16 cellular contexts compared by ENCODE assay signal in the genomic region with DNA sequence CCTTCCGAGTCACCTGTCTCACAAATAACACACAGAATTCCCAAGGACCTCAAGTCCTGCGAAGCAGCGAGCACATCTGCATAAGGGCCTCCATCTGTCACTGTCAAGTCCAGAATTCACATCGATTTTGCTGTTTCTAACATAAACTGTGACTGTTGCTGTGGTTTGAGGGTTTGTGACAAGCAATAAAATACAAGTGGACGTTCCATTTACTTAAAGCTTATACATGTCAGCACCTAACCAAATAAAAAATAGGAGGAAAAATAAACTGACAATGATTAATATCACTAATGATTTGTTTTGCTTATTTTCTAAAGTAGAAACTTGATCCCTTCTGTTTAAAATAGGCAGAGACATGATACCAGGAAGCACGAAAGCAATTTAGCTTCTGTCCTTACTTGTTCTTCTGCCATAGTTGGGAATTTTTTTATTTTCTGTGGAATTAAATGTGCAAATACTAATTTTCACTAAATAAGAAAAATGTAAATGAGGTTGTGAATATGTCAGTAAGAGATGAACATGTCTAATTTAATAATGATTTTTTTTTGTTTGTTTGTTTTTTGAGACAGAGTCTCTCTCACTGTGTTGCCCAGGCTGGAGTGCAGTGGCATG.
DNase-seq lines count a peak whose midpoint lies in the region; ATAC-seq and TF ChIP-seq lines count a peak whose summit lies in the region.
"Had no signal": no experiment of that assay in that cellular context is flagged by ENCODE, and none has a peak within 500 bp of the region (broad histone marks: within the 10 kb centered on the region; RNA-seq: fewer than 3 reads in every experiment).

No MANE protein-coding gene starts in this region.

- TF ChIP-seq POLR2A in adrenal gland (IDR thresholded peaks at IDR 0.05) = no peak

- peak overlapping the region in 4 of 11 experiments; percentile 54 to 62 (median 58); a peak in 9 of 22 replicates for H3K27ac ChIP-seq in BLaER1 treated with 17β-estradiol and CSF1 and Interleukin-3, amounts not matched to agents 10 nM and 100 nM
- H3K27ac ChIP-seq in adrenal gland (no peak overlapping the region), PC-9 (no peak overlapping the region)
- H3K27ac ChIP-seq: A549, RWPE1 had no signal

- H3K36me3 ChIP-seq in BLaER1 treated with 17β-estradiol and CSF1 and Interleukin-3, amounts not matched to agents 10 nM and 100 nM = peaks cover 0 to 13% (median 8%) of the 10 kb centered on the region in 11 experiments; a peak in 7 of 22 replicates
- H3K36me3 ChIP-seq in adrenal gland (replicated peaks in 1 of 2) = no peaks in the 10 kb centered on the region
- no peaks in the 10 kb centered on the region for H3K36me3 ChIP-seq in PC-9 (ENCODE audit: low read depth)

- CTCF ChIA-PET in PC-9 (lab: Charles Lee) = no interaction called here

- DNase-seq in DMS53 (lab: John Stamatoyannopoulos, UW) (peak; percentile 82), NCI-H187 treated with DMSO at 0.1 percent for 48 hours (lab: John Stamatoyannopoulos, UW) (peak; percentile 27), NCI-H748 treated with DMSO at 0.1 percent for 48 hours (lab: John Stamatoyannopoulos, UW) (peak; percentile 96), dermis blood vessel endothelial cell (no peak), adrenal gland (no peak), PC-9 (no peak)
- DNase-seq: CD4-positive, CD25-positive, alpha-beta regulatory T cell; HFFc6; NCI-H1436 treated with DMSO at 0.1 percent for 48 hours; NCI-H2171 treated with DMSO at 0.1 percent for 48 hours; NK-92 treated with Interleukin-12 subunit alpha and Interleukin-12 subunit beta, amount 100 ng/mL, for 24 hours; OCI-M1 had no signal

- no peak overlapping the region for H2AFZ ChIP-seq in PC-9

- H3F3A ChIP-seq in PC-9 (ENCODE audit: insufficient read depth, low read depth) = no peaks in the 10 kb centered on the region

- 0 out of 20 replicates have a peak overlapping the region, but pooled peaks of 1 of the 10 experiments have one; percentile 14 for H3K4me3 ChIP-seq in BLaER1 treated with 17β-estradiol and CSF1 and Interleukin-3, amounts not matched to agents 10 nM and 100 nM
- H3K4me3 ChIP-seq in adrenal gland (no peak overlapping the region), PC-9 (no peak overlapping the region)
- H3K4me3 ChIP-seq: A549 had no signal

- H4K20me1 ChIP-seq in BLaER1 treated with 17β-estradiol and CSF1 and Interleukin-3, amounts not matched to agents 10 nM and 100 nM = no peaks in the 10 kb centered on the region
- peaks cover 4% of the 10 kb centered on the region; the same call in 1 of the 2 replicates for H4K20me1 ChIP-seq in PC-9 (ENCODE audit: insufficient read depth)

- no peak for ATAC-seq in GM19463 (IDR thresholded peaks at IDR 0.05; ENCODE audit: unreplicated experiment)
- ATAC-seq: A549 had no signal

- peaks cover 9 to 54% (median 46%) of the 10 kb centered on the region in 10 experiments for H3K4me1 ChIP-seq in BLaER1 treated with 17β-estradiol and CSF1 and Interleukin-3, amounts not matched to agents 10 nM and 100 nM
- no peaks in the 10 kb centered on the region for H3K4me1 ChIP-seq in adrenal gland (replicated peaks in 1 of 2)
- H3K4me1 ChIP-seq in PC-9 (replicated peaks; ENCODE audit: insufficient read depth) = no peaks in the 10 kb centered on the region
- H3K4me1 ChIP-seq: A549 had no signal

- no peak for TF ChIP-seq CTCF in adrenal gland (IDR thresholded peaks at IDR 0.05)
- no peak for TF ChIP-seq CTCF in PC-9 (conservative IDR thresholded peaks at IDR 0.05)

- peak overlapping the region; percentile 55 to 91 (median 85); a peak in 20 of 22 replicates for H3K4me2 ChIP-seq in BLaER1 treated with 17β-estradiol and CSF1 and Interleukin-3, amounts not matched to agents 10 nM and 100 nM
- no peak overlapping the region for H3K4me2 ChIP-seq in PC-9
- H3K4me2 ChIP-seq: A549 had no signal

- POLR2A ChIA-PET in PC-9 (lab: Charles Lee; ENCODE audit: unreplicated experiment) = no interaction called here

- H3K79me2 ChIP-seq in PC-9 (ENCODE audit: low read depth) = no peaks in the 10 kb centered on the region

- H3K27me3 ChIP-seq in BLaER1 treated with 17β-estradiol and CSF1 and Interleukin-3, amounts not matched to agents 10 nM and 100 nM = peaks cover 0 to 13% (median 0%) of the 10 kb centered on the region in 11 experiments; a peak in 2 of 22 replicates
- no peaks in the 10 kb centered on the region for H3K27me3 ChIP-seq in adrenal gland
- H3K27me3 ChIP-seq in PC-9 (ENCODE audit: insufficient read depth, low read depth) = peaks cover 42% of the 10 kb centered on the region

- WGBS in adrenal gland, 4 donors = 53 to 67% (median 61%) methylated on average over 6 of the region's 6 CpGs

- no TSS peak for BruUV-seq in PC-9 (replicated peaks; lab: Mats Ljungman, UMichigan)

- intact Hi-C loops in adrenal gland (cut with DNase I) = no loop called here
- intact Hi-C loops in PC-9 (cut with micrococcal nuclease; ENCODE audit: unreplicated experiment) = no loop called here

- peaks cover 33 to 52% (median 39%) of the 10 kb centered on the region in 11 experiments for H3K9me3 ChIP-seq in BLaER1 treated with 17β-estradiol and CSF1 and Interleukin-3, amounts not matched to agents 10 nM and 100 nM (replicated peaks in 1 of 11)
- peaks cover 0 to under 1% (median 0%) of the 10 kb centered on the region in 3 donors for H3K9me3 ChIP-seq in adrenal gland (replicated peaks in 1 of 3)
- no peaks in the 10 kb centered on the region; the same call in 1 of the 2 replicates for H3K9me3 ChIP-seq in PC-9 (ENCODE audit: insufficient read depth, low read depth)
- H3K9me3 ChIP-seq: A549 had no signal

- peak overlapping the region in 6 of 11 experiments; percentile 30 to 71 (median 48); a peak in 9 of 22 replicates for H3K9ac ChIP-seq in BLaER1 treated with 17β-estradiol and CSF1 and Interleukin-3, amounts not matched to agents 10 nM and 100 nM

- no peaks in the 10 kb centered on the region for H3K9me2 ChIP-seq in PC-9 (ENCODE audit: insufficient read depth)

Comparison
In these comparisons a context has a peak if more than half of its experiments do, and no peak if none do; other contexts are left out.
1. DNase-seq: peak in DMS53 (single experiment), NCI-H187 treated with DMSO at 0.1 percent for 48 hours (single experiment) and NCI-H748 treated with DMSO at 0.1 percent for 48 hours (single experiment); none in dermis blood vessel endothelial cell (single experiment), adrenal gland (0 of 7) and PC-9 (0 of 2).